9 cellular contexts compared by ENCODE assay signal in the genomic region with DNA sequence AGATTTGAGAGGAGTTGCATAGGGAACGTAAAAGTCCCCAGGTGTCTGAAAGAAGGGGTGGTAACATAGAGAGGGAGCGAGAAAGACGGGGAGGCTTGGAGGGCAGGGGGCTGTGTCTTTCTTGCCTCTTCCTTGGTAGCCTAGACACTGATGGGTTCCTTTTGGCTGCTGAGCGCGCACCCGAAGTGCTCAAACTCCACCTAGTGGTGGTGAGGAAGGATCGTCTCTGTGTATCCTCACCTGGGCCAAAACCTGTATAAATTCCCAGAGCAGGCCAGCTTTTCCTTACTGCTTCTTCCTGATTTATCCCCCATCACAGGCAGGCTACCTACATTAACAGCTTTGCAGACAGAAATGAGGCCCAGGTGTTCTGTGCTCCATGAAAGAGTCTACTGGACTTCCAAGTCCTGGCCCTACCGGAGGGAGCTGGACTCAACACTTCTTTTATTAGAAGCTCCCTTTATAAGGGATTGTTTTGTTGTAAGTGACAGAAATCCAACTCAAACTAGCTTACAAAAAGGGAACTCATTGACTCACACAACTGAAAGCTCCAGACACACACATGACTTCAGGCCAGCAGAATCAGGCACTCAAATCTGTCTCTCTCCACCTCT. TPM values are rescaled to one million over a fixed set of nuclear protein-coding genes. Genes with fewer than 3 reads are reported as not detected.
DNase-seq lines count a peak whose midpoint lies in the region; ATAC-seq and TF ChIP-seq lines count a peak whose summit lies in the region.
"Had no signal": no experiment of that assay in that cellular context is flagged by ENCODE, and none has a peak within 500 bp of the region (broad histone marks: within the 10 kb centered on the region; RNA-seq: fewer than 3 reads in every experiment).

No MANE protein-coding gene starts in this region.

- peak overlapping the region in 2 of 3 donors; percentile 22 to 80 for H3K27ac Mint-ChIP-seq in IgD-negative memory B cell
- H3K27ac Mint-ChIP-seq in activated T-helper 2 cell treated with anti-CD3 and anti-CD28 coated beads, Interferon-gamma antibody, Interleukin-2, Interleukin-4, amounts not matched to agents 10 μg/mL and 5 μg/mL and 100 μg/mL, durations not matched to agents 14 hours and 24 hours and 36 hours, result no peak overlapping the region

- no peaks in the 10 kb centered on the region for H3K27me3 ChIP-seq in foreskin keratinocyte
- H3K27me3 ChIP-seq in osteoblast (ENCODE audit: insufficient read depth, low read length), result no peaks in the 10 kb centered on the region
- H3K27me3 ChIP-seq in transverse colon, result no peaks in the 10 kb centered on the region

- intact Hi-C loops in activated T-helper 2 cell treated with anti-CD3 and anti-CD28 coated beads, Interferon-gamma antibody, Interleukin-2, Interleukin-4, amounts not matched to agents 10 μg/mL and 5 μg/mL and 100 μg/mL, durations not matched to agents 14 hours and 24 hours and 36 hours (cut with micrococcal nuclease), result loop anchor here (2.0 to 10.0 kb wide), 2 partner anchors 74 to 216 kb away; a partner anchor contains a TSS
- intact Hi-C loops in transverse colon (cut with DNase I; ENCODE audit: low total_unique reads), result no loop called here

- H3K4me2 ChIP-seq in osteoblast (ENCODE audit: insufficient read depth, low read length), result no peak overlapping the region

- H3K36me3 Mint-ChIP-seq in IgD-negative memory B cell, result no peaks in the 10 kb centered on the region
- H3K36me3 Mint-ChIP-seq in activated T-helper 2 cell treated with anti-CD3 and anti-CD28 coated beads, Interferon-gamma antibody, Interleukin-2, Interleukin-4, amounts not matched to agents 10 μg/mL and 5 μg/mL and 100 μg/mL, durations not matched to agents 14 hours and 24 hours and 36 hours (ENCODE audit: low read depth), result no peaks in the 10 kb centered on the region

- no peaks in the 10 kb centered on the region for H3K36me3 ChIP-seq in osteoblast (ENCODE audit: insufficient read depth, low read length)
- H3K36me3 ChIP-seq in transverse colon, result no peaks in the 10 kb centered on the region

- H3K4me3 ChIP-seq in osteoblast (ENCODE audit: insufficient read depth, low read length) (no peak overlapping the region), transverse colon (no peak overlapping the region)

- DNase-seq in RWPE1 (ENCODE audit: low spot score) (peak; percentile 84), foreskin keratinocyte (peak in 1 of 2 donors; percentile 53), osteoblast (ENCODE audit: insufficient read length, low spot score, missing footprints) (peak; percentile 91), transverse colon (peak; percentile 60)
- peak; percentile 49 for DNase-seq in activated T-helper 2 cell treated with anti-CD3 and anti-CD28 coated beads, Interferon-gamma antibody, Interleukin-2, Interleukin-4, amounts not matched to agents 10 μg/mL and 5 μg/mL and 100 μg/mL, durations not matched to agents 14 hours and 24 hours and 36 hours (ENCODE audit: low spot score)

- TF ChIP-seq CTCF in GM12801 (IDR thresholded peaks at IDR 0.05; ENCODE audit: extremely low read depth, insufficient read length) (peak; percentile 41), RWPE1 (conservative IDR thresholded peaks at IDR 0.05; ENCODE audit: low read depth) (peak; percentile 87), foreskin keratinocyte (conservative IDR thresholded peaks at IDR 0.05) (peak; percentile 88), osteoblast (IDR thresholded peaks at IDR 0.05; ENCODE audit: extremely low read depth, low read depth, low read length) (peak; percentile 85), transverse colon (IDR thresholded peaks at IDR 0.05) (peak; percentile 70 to 94 (median 84))

- no peak overlapping the region for H3K27ac ChIP-seq in RWPE1
- H3K27ac ChIP-seq in foreskin keratinocyte, result no peak overlapping the region
- no peak overlapping the region for H3K27ac ChIP-seq in osteoblast (ENCODE audit: low read depth, low read length)
- no peak overlapping the region for H3K27ac ChIP-seq in transverse colon

- TF ChIP-seq POLR2A in transverse colon (IDR thresholded peaks at IDR 0.05), result no peak

- ATAC-seq in foreskin keratinocyte (peak; percentile 86), HG03139 (IDR thresholded peaks at IDR 0.05; ENCODE audit: unreplicated experiment) (no peak)

- CTCF ChIA-PET in RWPE1 (lab: Yijun Ruan, JAX), result interaction anchor here (0.6 to 1.4 kb wide), 13 partner anchors 8 to 642 kb away, joined by 3 to 5 read pairs (median 3); a partner anchor contains a TSS

- WGBS in transverse colon (ENCODE audit: low coverage in 1 of 2), 2 donors, result 11 to 80% methylated on average over 1 to 8 of the region's 8 CpGs

- peak overlapping the region in 2 of 4 donors; percentile 47 to 60 for H3K4me3 Mint-ChIP-seq in IgD-negative memory B cell
- H3K4me3 Mint-ChIP-seq in activated T-helper 2 cell treated with anti-CD3 and anti-CD28 coated beads, Interferon-gamma antibody, Interleukin-2, Interleukin-4, amounts not matched to agents 10 μg/mL and 5 μg/mL and 100 μg/mL, durations not matched to agents 14 hours and 24 hours and 36 hours (ENCODE audit: low read depth), result no peak overlapping the region

- H3K4me1 Mint-ChIP-seq in IgD-negative memory B cell, result peaks cover 5 to 12% (median 10%) of the 10 kb centered on the region in 3 donors
- peaks cover 11% of the 10 kb centered on the region for H3K4me1 Mint-ChIP-seq in activated T-helper 2 cell treated with anti-CD3 and anti-CD28 coated beads, Interferon-gamma antibody, Interleukin-2, Interleukin-4, amounts not matched to agents 10 μg/mL and 5 μg/mL and 100 μg/mL, durations not matched to agents 14 hours and 24 hours and 36 hours (ENCODE audit: low read depth)

- no peaks in the 10 kb centered on the region for H3K79me2 ChIP-seq in osteoblast (ENCODE audit: insufficient read depth, low read length)

- H3K9me3 Mint-ChIP-seq in IgD-negative memory B cell, result no peaks in the 10 kb centered on the region
- H3K9me3 Mint-ChIP-seq in activated T-helper 2 cell treated with anti-CD3 and anti-CD28 coated beads, Interferon-gamma antibody, Interleukin-2, Interleukin-4, amounts not matched to agents 10 μg/mL and 5 μg/mL and 100 μg/mL, durations not matched to agents 14 hours and 24 hours and 36 hours, result no peaks in the 10 kb centered on the region

- in situ Hi-C loops in transverse colon (cut with MboI; ENCODE audit: low pct_ligation_motif_present in 1 of 4, low pct_unique_long_range_greater_than_20kb in 1 of 4, low sequenced_read_pairs in 3 of 4), result loop anchor here in 2 of 4 donors (10.0 to 25.0 kb wide), 2 partner anchors 66 to 213 kb away; a partner anchor contains a TSS

- H2AFZ ChIP-seq in osteoblast (ENCODE audit: low read length), result peak overlapping the region; percentile 40

- H4K20me1 ChIP-seq in osteoblast (ENCODE audit: insufficient read depth, low read length), result no peaks in the 10 kb centered on the region

- POLR2A ChIA-PET in RWPE1 (lab: Yijun Ruan, JAX; ENCODE audit: low non-redundant PET), result interaction anchor here (0.8 kb wide), 1 partner anchor 53 kb away, joined by 3 read pairs; a partner anchor contains a TSS

- H3K9me3 ChIP-seq in osteoblast (ENCODE audit: low read depth, low read length), result no peaks in the 10 kb centered on the region
- no peaks in the 10 kb centered on the region for H3K9me3 ChIP-seq in transverse colon

- TF ChIP-seq EP300 in transverse colon (IDR thresholded peaks at IDR 0.05; ENCODE audit: low read depth), result no peak

- H3K4me1 ChIP-seq in foreskin keratinocyte (peaks cover 4% of the 10 kb centered on the region), osteoblast (ENCODE audit: insufficient read depth, low read length) (no peaks in the 10 kb centered on the region), transverse colon (peaks cover 0 to 10% (median 0%) of the 10 kb centered on the region in 4 donors)

- H3K27me3 Mint-ChIP-seq in IgD-negative memory B cell, result no peaks in the 10 kb centered on the region
- H3K27me3 Mint-ChIP-seq in activated T-helper 2 cell treated with anti-CD3 and anti-CD28 coated beads, Interferon-gamma antibody, Interleukin-2, Interleukin-4, amounts not matched to agents 10 μg/mL and 5 μg/mL and 100 μg/mL, durations not matched to agents 14 hours and 24 hours and 36 hours (ENCODE audit: low read depth), result no peaks in the 10 kb centered on the region

RNA-seq across cellular contexts. Expression of a gene that starts 5.5 kb away (rescaled TPM):
- polyA plus RNA-seq in IgD-negative memory B cell (1.7 TPM), foreskin keratinocyte (2.7 and 2.8 TPM in 2 replicates)
- total RNA-seq in activated T-helper 2 cell treated with anti-CD3 and anti-CD28 coated beads, Interferon-gamma antibody, Interleukin-2, Interleukin-4, amounts not matched to agents 10 μg/mL and 5 μg/mL and 100 μg/mL, durations not matched to agents 14 hours and 24 hours and 36 hours, result 6.8 and 7.4 TPM in 2 replicates
- total RNA-seq in foreskin keratinocyte (1.4 and 1.8 TPM in 2 replicates), osteoblast (1.1 and 2.1 TPM in 2 replicates), transverse colon (10 to 100 TPM in 1 of 4 donors, 1 to 10 TPM in 3; 2.2 to 27.7 (median 4.2) TPM)

RNA-seq across cellular contexts. Expression of a gene that starts 9.3 kb away (rescaled TPM):
- polyA plus RNA-seq in IgD-negative memory B cell, result not detected
- total RNA-seq in activated T-helper 2 cell treated with anti-CD3 and anti-CD28 coated beads, Interferon-gamma antibody, Interleukin-2, Interleukin-4, amounts not matched to agents 10 μg/mL and 5 μg/mL and 100 μg/mL, durations not matched to agents 14 hours and 24 hours and 36 hours, result not detected in 2 replicates
- not detected in 2 replicates for total RNA-seq in foreskin keratinocyte
- polyA plus RNA-seq in foreskin keratinocyte, result not detected in 2 replicates
- total RNA-seq in osteoblast, result not detected in 2 replicates
- total RNA-seq in transverse colon, result 10 to 100 TPM in 2 of 4 donors, 1 to 10 TPM in 1, under 1 TPM in 1; 0.96 to 18.3 (median 6.6) TPM

RNA-seq across cellular contexts. Expression of a gene that starts 12.3 kb away (rescaled TPM):
- polyA plus RNA-seq in IgD-negative memory B cell (67.4 TPM), foreskin keratinocyte (61.8 and 67.9 TPM in 2 replicates)
- total RNA-seq in activated T-helper 2 cell treated with anti-CD3 and anti-CD28 coated beads, Interferon-gamma antibody, Interleukin-2, Interleukin-4, amounts not matched to agents 10 μg/mL and 5 μg/mL and 100 μg/mL, durations not matched to agents 14 hours and 24 hours and 36 hours, result 61.4 and 64.1 TPM in 2 replicates
- total RNA-seq in foreskin keratinocyte (20.9 and 30.2 TPM in 2 replicates), osteoblast (8.0 and 8.3 TPM in 2 replicates), transverse colon (10 to 100 TPM in 3 of 4 donors, 1 to 10 TPM in 1; 8.4 to 47.1 (median 14.6) TPM)

RNA-seq across cellular contexts. Expression of a gene that starts 38.9 kb away (rescaled TPM):
- not detected for polyA plus RNA-seq in IgD-negative memory B cell
- not detected in 2 replicates for total RNA-seq in activated T-helper 2 cell treated with anti-CD3 and anti-CD28 coated beads, Interferon-gamma antibody, Interleukin-2, Interleukin-4, amounts not matched to agents 10 μg/mL and 5 μg/mL and 100 μg/mL, durations not matched to agents 14 hours and 24 hours and 36 hours
- total RNA-seq in foreskin keratinocyte, result not detected in 2 replicates
- not detected in 2 replicates for polyA plus RNA-seq in foreskin keratinocyte
- total RNA-seq in osteoblast, result not detected in 2 replicates
- total RNA-seq in transverse colon, result not detected
- total RNA-seq: glomerular endothelial cell had no signal

RNA-seq across cellular contexts. Expression of a gene that starts 51.6 kb away (rescaled TPM):
- 15.5 TPM for polyA plus RNA-seq in IgD-negative memory B cell
- 165 and 174 TPM in 2 replicates for total RNA-seq in activated T-helper 2 cell treated with anti-CD3 and anti-CD28 coated beads, Interferon-gamma antibody, Interleukin-2, Interleukin-4, amounts not matched to agents 10 μg/mL and 5 μg/mL and 100 μg/mL, durations not matched to agents 14 hours and 24 hours and 36 hours
- 31.6 and 33.9 TPM in 2 replicates for total RNA-seq in foreskin keratinocyte
- polyA plus RNA-seq in foreskin keratinocyte, result 14.1 and 16.6 TPM in 2 replicates
- 14.1 and 18.8 TPM in 2 replicates for total RNA-seq in osteoblast
- 10 to 100 TPM in 2 of 4 donors, 1 to 10 TPM in 1, under 1 TPM in 1; 0.75 to 24.9 (median 8.9) TPM for total RNA-seq in transverse colon
